Comparison of ENCODE assay signal across 2 cellular contexts in genomic region chr14:31261859-31262739, GRCh38.
TF ChIP-seq lines count a peak whose summit lies in the region.

No MANE protein-coding gene starts in this region.

TF ChIP-seq in SK-N-SH, 30 proteins besides CTCF, POLR2A, EP300 and RAD21 (continued from another document):
- no peak for TF ChIP-seq NFIC (IDR thresholded peaks at IDR 0.05; ENCODE audit: borderline replicate concordance)
TF ChIP-seq in SK-N-SH: peak in this region for 0.

TF ChIP-seq in SK-N-SH treated with all-trans-retinoic acid at 6 μM for 48 hours, 23 proteins besides CTCF, POLR2A, EP300 and RAD21 (continued from another document):
- TF ChIP-seq POU6F1 (CRISPR knock-in tag; IDR thresholded peaks at IDR 0.05; ENCODE audit: borderline replicate concordance, low read depth) (no peak), ZNF70 (CRISPR knock-in tag; IDR thresholded peaks at IDR 0.05) (no peak), GLIS3 (CRISPR knock-in tag; IDR thresholded peaks at IDR 0.05) (no peak)
